Comparison of ENCODE assay signal across 1 cellular context in genomic region chr2:170222298-170222697, GRCh38.
TF ChIP-seq lines count a peak whose summit lies in the region.

No MANE protein-coding gene starts in this region.

TF ChIP-seq in GM23338, 12 proteins besides CTCF, POLR2A, EP300 and RAD21 (continued from another document):
- TF ChIP-seq ZNF462 (CRISPR knock-in tag; IDR thresholded peaks at IDR 0.05) (no peak), STAT1 (IDR thresholded peaks at IDR 0.05; ENCODE audit: unreplicated experiment) (no peak), POLR2AphosphoS5 (IDR thresholded peaks at IDR 0.05; ENCODE audit: low read depth) (no peak), EZH2 (IDR thresholded peaks at IDR 0.05; ENCODE audit: low read depth, unreplicated experiment) (no peak), JUNB (IDR thresholded peaks at IDR 0.05; ENCODE audit: unreplicated experiment) (no peak)
